In genomic region chr1:212467843-212468482, GRCh38 we compare ENCODE assay signal across 11 cellular contexts. TPM values are rescaled to one million over a fixed set of nuclear protein-coding genes. Genes with fewer than 3 reads are reported as not detected.
DNase-seq lines count a peak whose midpoint lies in the region; ATAC-seq and TF ChIP-seq lines count a peak whose summit lies in the region.
"Had no signal": no experiment of that assay in that cellular context is flagged by ENCODE, and none has a peak within 500 bp of the region (broad histone marks: within the 10 kb centered on the region; RNA-seq: fewer than 3 reads in every experiment).

No MANE protein-coding gene starts in this region.

- peak; percentile 50 for DNase-seq in GM10248 (ENCODE audit: extremely low spot score)
- peak; percentile 63 for DNase-seq in SK-MEL-5 (ENCODE audit: low read depth, low spot score)
- peak; percentile 22 to 30 for DNase-seq in hippocampal formation (lab: John Stamatoyannopoulos, UW)
- no peak for DNase-seq in glomerular visceral epithelial cell (ENCODE audit: extremely low spot score)
- no peak for DNase-seq in NCI-H524 treated with DMSO at 0.1 percent for 48 hours (lab: John Stamatoyannopoulos, UW)
- no peak for DNase-seq in brain microvascular endothelial cell
- DNase-seq: effector CD4-positive, alpha-beta T cell had no signal

- in situ Hi-C loops in SK-MEL-5 (cut with HindIII; ENCODE audit: low pct_unique_long_range_greater_than_20kb, low sequenced_read_pairs) = no loop called here
- in situ Hi-C loops in brain microvascular endothelial cell (cut with HindIII; ENCODE audit: low pct_ligation_motif_present, low sequenced_read_pairs) = no loop called here

- H3K27me3 ChIP-seq in BLaER1 treated with 17β-estradiol and CSF1 and Interleukin-3, amounts not matched to agents 10 nM and 100 nM = no peaks in the 10 kb centered on the region
- no peaks in the 10 kb centered on the region for H3K27me3 ChIP-seq in brain microvascular endothelial cell (replicated peaks)
- H3K27me3 ChIP-seq: right lobe of liver had no signal

- H4K20me1 ChIP-seq in BLaER1 treated with 17β-estradiol and CSF1 and Interleukin-3, amounts not matched to agents 10 nM and 100 nM = no peaks in the 10 kb centered on the region

- CTCF ChIA-PET in GM10248 (lab: Yijun Ruan, JAX) = interaction anchor here (1.3 to 13.7 kb wide), 4 partner anchors 9 to 405 kb away, joined by 3 to 190 read pairs (median 8); no protein-coding TSS in a partner anchor

- peaks cover 16 to 59% (median 53%) of the 10 kb centered on the region in 10 experiments for H3K4me1 ChIP-seq in BLaER1 treated with 17β-estradiol and CSF1 and Interleukin-3, amounts not matched to agents 10 nM and 100 nM
- H3K4me1 ChIP-seq: right lobe of liver had no signal

- no peak overlapping the region for H3K4me3 ChIP-seq in BLaER1 treated with 17β-estradiol and CSF1 and Interleukin-3, amounts not matched to agents 10 nM and 100 nM
- no peak overlapping the region for H3K4me3 ChIP-seq in brain microvascular endothelial cell (ENCODE audit: low read depth, low read length)
- H3K4me3 ChIP-seq: right lobe of liver had no signal

- H3K36me3 ChIP-seq in BLaER1 treated with 17β-estradiol and CSF1 and Interleukin-3, amounts not matched to agents 10 nM and 100 nM = no peaks in the 10 kb centered on the region
- H3K36me3 ChIP-seq in brain microvascular endothelial cell (replicated peaks) = no peaks in the 10 kb centered on the region
- H3K36me3 ChIP-seq: right lobe of liver had no signal

- no peaks in the 10 kb centered on the region for H3K9me3 ChIP-seq in BLaER1 treated with 17β-estradiol and CSF1 and Interleukin-3, amounts not matched to agents 10 nM and 100 nM (replicated peaks in 1 of 11)
- H3K9me3 ChIP-seq: right lobe of liver had no signal

- no peak for ATAC-seq in HG02678 (IDR thresholded peaks at IDR 0.05; ENCODE audit: unreplicated experiment)

- H3K4me2 ChIP-seq in BLaER1 treated with 17β-estradiol and CSF1 and Interleukin-3, amounts not matched to agents 10 nM and 100 nM = peak overlapping the region; percentile 38 to 94 (median 78)

- TF ChIP-seq CTCF in GM10248 (IDR thresholded peaks at IDR 0.05; ENCODE audit: control extremely low read depth, extremely low read depth, low read depth, missing control alignments) = no peak
- no peak for TF ChIP-seq CTCF in brain microvascular endothelial cell (IDR thresholded peaks at IDR 0.05; ENCODE audit: low read depth, low read length, missing control alignments)

- H3K27ac ChIP-seq in BLaER1 treated with 17β-estradiol and CSF1 and Interleukin-3, amounts not matched to agents 10 nM and 100 nM = peak overlapping the region in 8 of 11 experiments; percentile 20 to 79 (median 54); a peak in 14 of 22 replicates
- no peak overlapping the region for H3K27ac ChIP-seq in brain microvascular endothelial cell
- H3K27ac ChIP-seq: right lobe of liver, VCaP had no signal

- POLR2A ChIA-PET in GM10248 (lab: Yijun Ruan, JAX) = no interaction called here

- H3K9ac ChIP-seq in BLaER1 treated with 17β-estradiol and CSF1 and Interleukin-3, amounts not matched to agents 10 nM and 100 nM = peak overlapping the region in 4 of 11 experiments; percentile 16 to 51 (median 32); a peak in 3 of 22 replicates

RNA-seq across cellular contexts. Expression of gene NENF, which starts 35.2 kb away (rescaled TPM):
- 102 and 114 TPM in 2 replicates for total RNA-seq in SK-MEL-5 (2014; rRNA removed; shearing (Covaris generic))
- polyA plus RNA-seq in SK-MEL-5 (2015; cell fraction: cytosol; rRNA removed) = 85.4 and 143 TPM in 2 replicates
- 7.4 and 21.7 TPM in 2 replicates for polyA plus RNA-seq in SK-MEL-5 (2015; cell fraction: nucleus; rRNA removed)

RNA-seq across cellular contexts. Expression of gene PACC1, which starts 53.3 kb away (rescaled TPM):
- total RNA-seq in SK-MEL-5 (2014; rRNA removed; shearing (Covaris generic)) = 23.8 and 27.4 TPM in 2 replicates
- polyA plus RNA-seq in SK-MEL-5 (2015; cell fraction: cytosol; rRNA removed) = 22.0 and 26.6 TPM in 2 replicates
- 10.4 and 17.7 TPM in 2 replicates for polyA plus RNA-seq in SK-MEL-5 (2015; cell fraction: nucleus; rRNA removed)

Comparison
In these comparisons a context has a peak if more than half of its experiments do, and no peak if none do; other contexts are left out.
1. DNase-seq: peak in GM10248 (single experiment), SK-MEL-5 (single experiment) and hippocampal formation (2 of 2); none in glomerular visceral epithelial cell (single experiment), NCI-H524 treated with DMSO at 0.1 percent for 48 hours (single experiment) and brain microvascular endothelial cell (single experiment).